Comparison of ENCODE assay signal across 1 cellular context in genomic region chr10:91410638-91411367, GRCh38.
A peak's percentile ranks its signal among the peaks of the same experiment; 100 is the strongest.
TF ChIP-seq lines count a peak whose summit lies in the region.

No MANE protein-coding gene starts in this region.

TF ChIP-seq in K562, 482 proteins besides CTCF, POLR2A, EP300 and RAD21 (continued from another document):
- TF ChIP-seq ZNF57 (CRISPR knock-in tag; IDR thresholded peaks at IDR 0.05) (no peak), HES1 (IDR thresholded peaks at IDR 0.05; ENCODE audit: low read depth) (no peak), MAZ (CRISPR knock-in tag; conservative IDR thresholded peaks at IDR 0.05 in 1 of 2, IDR thresholded peaks at IDR 0.05 in 1 of 2) (0 out of 4 replicates have a peak, but pooled peaks of 1 of the 2 experiments have one; percentile 3), JUND (IDR thresholded peaks at IDR 0.05; ENCODE audit: borderline replicate concordance, low read depth, low read length) (peak; percentile 60), JUND (tag; IDR thresholded peaks at IDR 0.05; ENCODE audit: borderline replicate concordance, low read depth, low read length) (0 out of 3 replicates have a peak, but pooled peaks have one; percentile 56), ZNF175 (CRISPR knock-in tag; IDR thresholded peaks at IDR 0.05; ENCODE audit: low read depth) (no peak), NONO (IDR thresholded peaks at IDR 0.05; ENCODE audit: low read depth in 2 of 2, low read length in 1 of 2) (no peak), MBD2 (IDR thresholded peaks at IDR 0.05; ENCODE audit: borderline replicate concordance, low read depth) (no peak), NFATC3 (IDR thresholded peaks at IDR 0.05) (no peak), ZC3H4 (CRISPR knock-in tag; IDR thresholded peaks at IDR 0.05; ENCODE audit: borderline replicate concordance) (peak; percentile 66; the same call in 1 of the 2 replicates), MAFG (tag; conservative IDR thresholded peaks at IDR 0.05) (no peak), HEY1 (CRISPR knock-in tag; IDR thresholded peaks at IDR 0.05; ENCODE audit: borderline replicate concordance) (no peak), SMAD3 (CRISPR knock-in tag; conservative IDR thresholded peaks at IDR 0.05) (no peak), ZBTB2 (IDR thresholded peaks at IDR 0.05) (no peak), CBFA2T2 (conservative IDR thresholded peaks at IDR 0.05) (0 out of 2 replicates have a peak, but pooled peaks have one; percentile 28), ZNF318 (IDR thresholded peaks at IDR 0.05; ENCODE audit: borderline replicate concordance in 1 of 2, low read depth in 1 of 2) (0 out of 4 replicates have a peak, but pooled peaks of 1 of the 2 experiments have one; percentile 19), DPF2 (IDR thresholded peaks at IDR 0.05) (peak; percentile 57; the same call in 1 of the 2 replicates), SP1 (CRISPR knock-in tag; IDR thresholded peaks at IDR 0.05) (no peak), LARP7 (IDR thresholded peaks at IDR 0.05) (no peak), TAF9B (IDR thresholded peaks at IDR 0.05; ENCODE audit: partially characterized antibody) (no peak), ETS2 (tag; IDR thresholded peaks at IDR 0.05; ENCODE audit: borderline replicate concordance, poor library complexity, severe bottlenecking) (no peak), MXD1 (CRISPR knock-in tag; IDR thresholded peaks at IDR 0.05; ENCODE audit: borderline replicate concordance, poor library complexity, severe bottlenecking) (no peak)
- TF ChIP-seq, protein P1, sequence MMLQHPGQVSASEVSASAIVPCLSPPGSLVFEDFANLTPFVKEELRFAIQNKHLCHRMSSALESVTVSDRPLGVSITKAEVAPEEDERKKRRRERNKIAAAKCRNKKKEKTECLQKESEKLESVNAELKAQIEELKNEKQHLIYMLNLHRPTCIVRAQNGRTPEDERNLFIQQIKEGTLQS (IDR thresholded peaks at IDR 0.05): peak; percentile 77
- TF ChIP-seq, protein P1 (CRISPR knock-in tag; conservative IDR thresholded peaks at IDR 0.05): no peak
- TF ChIP-seq, protein P2, sequence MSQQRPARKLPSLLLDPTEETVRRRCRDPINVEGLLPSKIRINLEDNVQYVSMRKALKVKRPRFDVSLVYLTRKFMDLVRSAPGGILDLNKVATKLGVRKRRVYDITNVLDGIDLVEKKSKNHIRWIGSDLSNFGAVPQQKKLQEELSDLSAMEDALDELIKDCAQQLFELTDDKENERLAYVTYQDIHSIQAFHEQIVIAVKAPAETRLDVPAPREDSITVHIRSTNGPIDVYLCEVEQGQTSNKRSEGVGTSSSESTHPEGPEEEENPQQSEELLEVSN (IDR thresholded peaks at IDR 0.05; ENCODE audit: borderline replicate concordance in 1 of 2, extremely low read depth in 1 of 2, insufficient read depth in 1 of 2, insufficient read length in 1 of 2, low read depth in 1 of 2, low read length in 1 of 2, poor library complexity in 1 of 2, severe bottlenecking in 1 of 2): peak in 1 of 2 experiments; percentile 24
- TF ChIP-seq, protein P3, sequence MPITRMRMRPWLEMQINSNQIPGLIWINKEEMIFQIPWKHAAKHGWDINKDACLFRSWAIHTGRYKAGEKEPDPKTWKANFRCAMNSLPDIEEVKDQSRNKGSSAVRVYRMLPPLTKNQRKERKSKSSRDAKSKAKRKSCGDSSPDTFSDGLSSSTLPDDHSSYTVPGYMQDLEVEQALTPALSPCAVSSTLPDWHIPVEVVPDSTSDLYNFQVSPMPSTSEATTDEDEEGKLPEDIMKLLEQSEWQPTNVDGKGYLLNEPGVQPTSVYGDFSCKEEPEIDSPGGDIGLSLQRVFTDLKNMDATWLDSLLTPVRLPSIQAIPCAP (CRISPR knock-in tag; IDR thresholded peaks at IDR 0.05; ENCODE audit: borderline replicate concordance): no peak
- TF ChIP-seq, protein P4, sequence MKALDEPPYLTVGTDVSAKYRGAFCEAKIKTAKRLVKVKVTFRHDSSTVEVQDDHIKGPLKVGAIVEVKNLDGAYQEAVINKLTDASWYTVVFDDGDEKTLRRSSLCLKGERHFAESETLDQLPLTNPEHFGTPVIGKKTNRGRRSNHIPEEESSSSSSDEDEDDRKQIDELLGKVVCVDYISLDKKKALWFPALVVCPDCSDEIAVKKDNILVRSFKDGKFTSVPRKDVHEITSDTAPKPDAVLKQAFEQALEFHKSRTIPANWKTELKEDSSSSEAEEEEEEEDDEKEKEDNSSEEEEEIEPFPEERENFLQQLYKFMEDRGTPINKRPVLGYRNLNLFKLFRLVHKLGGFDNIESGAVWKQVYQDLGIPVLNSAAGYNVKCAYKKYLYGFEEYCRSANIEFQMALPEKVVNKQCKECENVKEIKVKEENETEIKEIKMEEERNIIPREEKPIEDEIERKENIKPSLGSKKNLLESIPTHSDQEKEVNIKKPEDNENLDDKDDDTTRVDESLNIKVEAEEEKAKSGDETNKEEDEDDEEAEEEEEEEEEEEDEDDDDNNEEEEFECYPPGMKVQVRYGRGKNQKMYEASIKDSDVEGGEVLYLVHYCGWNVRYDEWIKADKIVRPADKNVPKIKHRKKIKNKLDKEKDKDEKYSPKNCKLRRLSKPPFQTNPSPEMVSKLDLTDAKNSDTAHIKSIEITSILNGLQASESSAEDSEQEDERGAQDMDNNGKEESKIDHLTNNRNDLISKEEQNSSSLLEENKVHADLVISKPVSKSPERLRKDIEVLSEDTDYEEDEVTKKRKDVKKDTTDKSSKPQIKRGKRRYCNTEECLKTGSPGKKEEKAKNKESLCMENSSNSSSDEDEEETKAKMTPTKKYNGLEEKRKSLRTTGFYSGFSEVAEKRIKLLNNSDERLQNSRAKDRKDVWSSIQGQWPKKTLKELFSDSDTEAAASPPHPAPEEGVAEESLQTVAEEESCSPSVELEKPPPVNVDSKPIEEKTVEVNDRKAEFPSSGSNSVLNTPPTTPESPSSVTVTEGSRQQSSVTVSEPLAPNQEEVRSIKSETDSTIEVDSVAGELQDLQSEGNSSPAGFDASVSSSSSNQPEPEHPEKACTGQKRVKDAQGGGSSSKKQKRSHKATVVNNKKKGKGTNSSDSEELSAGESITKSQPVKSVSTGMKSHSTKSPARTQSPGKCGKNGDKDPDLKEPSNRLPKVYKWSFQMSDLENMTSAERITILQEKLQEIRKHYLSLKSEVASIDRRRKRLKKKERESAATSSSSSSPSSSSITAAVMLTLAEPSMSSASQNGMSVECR (CRISPR knock-in tag; IDR thresholded peaks at IDR 0.05): no peak; the same call in 1 of the 2 replicates
- TF ChIP-seq, protein P5, sequence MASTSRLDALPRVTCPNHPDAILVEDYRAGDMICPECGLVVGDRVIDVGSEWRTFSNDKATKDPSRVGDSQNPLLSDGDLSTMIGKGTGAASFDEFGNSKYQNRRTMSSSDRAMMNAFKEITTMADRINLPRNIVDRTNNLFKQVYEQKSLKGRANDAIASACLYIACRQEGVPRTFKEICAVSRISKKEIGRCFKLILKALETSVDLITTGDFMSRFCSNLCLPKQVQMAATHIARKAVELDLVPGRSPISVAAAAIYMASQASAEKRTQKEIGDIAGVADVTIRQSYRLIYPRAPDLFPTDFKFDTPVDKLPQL (IDR thresholded peaks at IDR 0.05; ENCODE audit: extremely low read depth, insufficient read length): no peak
